Comparison of ENCODE assay signal across 10 cellular contexts in the genomic region with DNA sequence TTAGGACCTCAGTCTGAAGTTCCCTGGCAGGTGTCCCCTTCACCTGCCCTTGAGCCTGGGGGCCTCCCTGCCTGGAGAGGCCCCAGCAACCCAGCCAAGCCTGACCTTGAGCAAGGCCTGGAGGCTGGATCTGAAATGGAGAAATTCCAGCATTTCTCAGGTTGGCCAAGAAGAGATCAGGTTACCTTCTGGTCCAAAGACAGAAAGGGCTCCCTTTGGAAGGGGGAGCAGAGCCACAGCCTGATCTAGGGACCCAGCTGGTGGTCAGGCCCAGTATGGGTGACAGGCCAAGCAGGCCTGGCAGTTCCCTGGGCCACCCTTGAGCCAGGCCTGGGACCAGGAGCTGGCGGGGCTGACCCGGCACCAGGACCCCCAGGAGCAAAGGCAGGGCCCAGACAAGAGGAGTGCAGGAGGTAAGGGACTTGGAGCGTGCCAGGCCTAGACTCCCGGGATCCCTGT.
A peak's percentile ranks its signal among the peaks of the same experiment; 100 is the strongest.
DNase-seq lines count a peak whose midpoint lies in the region; ATAC-seq and TF ChIP-seq lines count a peak whose summit lies in the region.
"Had no signal": no experiment of that assay in that cellular context is flagged by ENCODE, and none has a peak within 500 bp of the region (broad histone marks: within the 10 kb centered on the region; RNA-seq: fewer than 3 reads in every experiment).

No MANE protein-coding gene starts in this region.

- H3K9me3 ChIP-seq in T-helper 17 cell (ENCODE audit: control insufficient read depth, low read length, poor library complexity, severe bottlenecking): no peaks in the 10 kb centered on the region

- H3K36me3 Mint-ChIP-seq in T-helper 17 cell (ENCODE audit: low read depth): peaks cover 2% of the 10 kb centered on the region
- H3K36me3 Mint-ChIP-seq in osteocyte (ENCODE audit: unreplicated experiment): no peaks in the 10 kb centered on the region
- H3K36me3 Mint-ChIP-seq in T-helper 2 cell treated with Interferon-gamma antibody and Interleukin-4, amounts not matched to agents 5 μg/mL and 100 μg/mL, for 36 hours (ENCODE audit: low read depth): no peaks in the 10 kb centered on the region

- peak overlapping the region; percentile 45 for H3K4me3 Mint-ChIP-seq in T-helper 17 cell
- H3K4me3 Mint-ChIP-seq in osteocyte (ENCODE audit: unreplicated experiment): peak overlapping the region; percentile 35
- H3K4me3 Mint-ChIP-seq in T-helper 2 cell treated with Interferon-gamma antibody and Interleukin-4, amounts not matched to agents 5 μg/mL and 100 μg/mL, for 36 hours: no peak overlapping the region

- no peaks in the 10 kb centered on the region for H3K9me3 Mint-ChIP-seq in osteocyte (ENCODE audit: unreplicated experiment)
- H3K9me3 Mint-ChIP-seq in T-helper 2 cell treated with Interferon-gamma antibody and Interleukin-4, amounts not matched to agents 5 μg/mL and 100 μg/mL, for 36 hours: peaks cover 13% of the 10 kb centered on the region

- peaks cover 33% of the 10 kb centered on the region for H3K27me3 Mint-ChIP-seq in T-helper 17 cell
- peaks cover 13% of the 10 kb centered on the region for H3K27me3 Mint-ChIP-seq in osteocyte (ENCODE audit: unreplicated experiment)
- peaks cover 26% of the 10 kb centered on the region for H3K27me3 Mint-ChIP-seq in T-helper 2 cell treated with Interferon-gamma antibody and Interleukin-4, amounts not matched to agents 5 μg/mL and 100 μg/mL, for 36 hours (ENCODE audit: low read depth)

- H3K4me3 ChIP-seq in fibroblast of the aortic adventitia (ENCODE audit: low read depth, low read length): peak overlapping the region; percentile 69
- peak overlapping the region; percentile 7 for H3K4me3 ChIP-seq in urinary bladder (ENCODE audit: low read depth, low read length)

- no peak for TF ChIP-seq CTCF in fibroblast of the aortic adventitia (IDR thresholded peaks at IDR 0.05; ENCODE audit: insufficient read depth, low read length)
- TF ChIP-seq CTCF in osteocyte (IDR thresholded peaks at IDR 0.05): no peak

- 57% methylated on average over 4 of the region's 4 CpGs for WGBS in urinary bladder

- POLR2A ChIA-PET in HEK293T (lab: Yijun Ruan, JAX): no interaction called here

- H3K4me1 ChIP-seq in urinary bladder (ENCODE audit: insufficient read depth): no peaks in the 10 kb centered on the region

- H3K4me1 Mint-ChIP-seq in T-helper 17 cell (no peaks in the 10 kb centered on the region), osteocyte (ENCODE audit: unreplicated experiment) (peaks cover 17% of the 10 kb centered on the region)
- no peaks in the 10 kb centered on the region for H3K4me1 Mint-ChIP-seq in T-helper 2 cell treated with Interferon-gamma antibody and Interleukin-4, amounts not matched to agents 5 μg/mL and 100 μg/mL, for 36 hours (ENCODE audit: low read depth)

- H3K27ac ChIP-seq in urinary bladder (ENCODE audit: low read depth): peak overlapping the region; percentile 93

- no peak overlapping the region for H3K27ac Mint-ChIP-seq in T-helper 17 cell
- H3K27ac Mint-ChIP-seq in osteocyte (ENCODE audit: unreplicated experiment): no peak overlapping the region
- H3K27ac Mint-ChIP-seq in T-helper 2 cell treated with Interferon-gamma antibody and Interleukin-4, amounts not matched to agents 5 μg/mL and 100 μg/mL, for 36 hours: no peak overlapping the region
- H3K27ac Mint-ChIP-seq: activated naive CD4-positive, alpha-beta T cell treated with anti-CD3 and anti-CD28 coated beads, Interleukin-2, amount 50 U/mL, for 72 hours had no signal

- CTCF ChIA-PET in HEK293T (lab: Yijun Ruan, JAX): no interaction called here

- no peak for ATAC-seq in T-helper 17 cell
- ATAC-seq: activated naive CD4-positive, alpha-beta T cell treated with anti-CD3 and anti-CD28 coated beads, Interleukin-2, amount 50 U/mL, for 72 hours had no signal

- no peaks in the 10 kb centered on the region for H3K36me3 ChIP-seq in urinary bladder (ENCODE audit: insufficient read depth)

- no peak for DNase-seq in T-helper 17 cell
- peak; percentile 73 for DNase-seq in fibroblast of the aortic adventitia (ENCODE audit: low read depth)
- no peak for DNase-seq in osteocyte (ENCODE audit: extremely low spot score, unreplicated experiment)
- no peak for DNase-seq in NCI-H128 (lab: John Stamatoyannopoulos, UW; ENCODE audit: unreplicated experiment)
- no peak for DNase-seq in T-helper 2 cell treated with Interferon-gamma antibody and Interleukin-4, amounts not matched to agents 5 μg/mL and 100 μg/mL, for 36 hours (ENCODE audit: low spot score)
- no peak for DNase-seq in HEK293T (ENCODE audit: extremely low spot score)
- DNase-seq: effector memory CD4-positive, alpha-beta T cell; NCI-H1092 had no signal

TF ChIP-seq in HEK293T, 16 proteins besides CTCF, POLR2A, EP300 and RAD21:
- TF ChIP-seq ZNF384 (IDR thresholded peaks at IDR 0.05) (no peak), HDGF (IDR thresholded peaks at IDR 0.05; ENCODE audit: borderline replicate concordance) (no peak), L3MBTL2 (conservative IDR thresholded peaks at IDR 0.05) (no peak), ARNT (IDR thresholded peaks at IDR 0.05) (no peak), FOXM1 (IDR thresholded peaks at IDR 0.05; ENCODE audit: borderline replicate concordance) (no peak), NFRKB (IDR thresholded peaks at IDR 0.05) (no peak), TARDBP (IDR thresholded peaks at IDR 0.05) (no peak), FOXK2 (IDR thresholded peaks at IDR 0.05) (no peak), CTBP1 (IDR thresholded peaks at IDR 0.05; ENCODE audit: borderline replicate concordance) (no peak), BHLHE40 (IDR thresholded peaks at IDR 0.05; ENCODE audit: borderline replicate concordance) (no peak), FOXA1 (IDR thresholded peaks at IDR 0.05) (no peak)
- TF ChIP-seq, protein P1, sequence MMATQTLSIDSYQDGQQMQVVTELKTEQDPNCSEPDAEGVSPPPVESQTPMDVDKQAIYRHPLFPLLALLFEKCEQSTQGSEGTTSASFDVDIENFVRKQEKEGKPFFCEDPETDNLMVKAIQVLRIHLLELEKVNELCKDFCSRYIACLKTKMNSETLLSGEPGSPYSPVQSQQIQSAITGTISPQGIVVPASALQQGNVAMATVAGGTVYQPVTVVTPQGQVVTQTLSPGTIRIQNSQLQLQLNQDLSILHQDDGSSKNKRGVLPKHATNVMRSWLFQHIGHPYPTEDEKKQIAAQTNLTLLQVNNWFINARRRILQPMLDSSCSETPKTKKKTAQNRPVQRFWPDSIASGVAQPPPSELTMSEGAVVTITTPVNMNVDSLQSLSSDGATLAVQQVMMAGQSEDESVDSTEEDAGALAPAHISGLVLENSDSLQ (IDR thresholded peaks at IDR 0.05): no peak
